Comparison of ENCODE assay signal across 8 cellular contexts in genomic region chr9:18208166-18209059, GRCh38.
A peak's percentile ranks its signal among the peaks of the same experiment; 100 is the strongest.
DNase-seq lines count a peak whose midpoint lies in the region; ATAC-seq and TF ChIP-seq lines count a peak whose summit lies in the region.

No MANE protein-coding gene starts in this region.

- ATAC-seq in lung (ENCODE audit: insufficient read depth, low FRiP score) (no peak), T-helper 17 cell (no peak)

- no peaks in the 10 kb centered on the region for H3K36me3 Mint-ChIP-seq in T-helper 17 cell (ENCODE audit: low read depth)

- peaks cover 19% of the 10 kb centered on the region for H3K27me3 Mint-ChIP-seq in T-helper 17 cell

- H3K4me3 ChIP-seq in lung = no peak overlapping the region

- no peak overlapping the region for H3K4me3 Mint-ChIP-seq in T-helper 17 cell

- no peak for TF ChIP-seq CTCF in lung (IDR thresholded peaks at IDR 0.05; ENCODE audit: control extremely low read depth, extremely low read depth)

- H3K4me1 ChIP-seq in lung (ENCODE audit: control insufficient read depth in 2 of 2, insufficient read depth in 2 of 2, low read length in 2 of 2) = no peaks in the 10 kb centered on the region

- no peak overlapping the region for H3K27ac ChIP-seq in lung (ENCODE audit: low read depth in 1 of 2, low read length in 1 of 2)

- H3K36me3 ChIP-seq in lung (ENCODE audit: control insufficient read depth in 2 of 2, insufficient read depth in 2 of 2, low read length in 2 of 2) = no peaks in the 10 kb centered on the region

- no peaks in the 10 kb centered on the region for H3K4me1 Mint-ChIP-seq in T-helper 17 cell

- H3K27ac Mint-ChIP-seq in T-helper 17 cell = no peak overlapping the region

- no peaks in the 10 kb centered on the region for H3K27me3 ChIP-seq in lung (ENCODE audit: control insufficient read depth, insufficient read depth)

- whole genome bisulfite sequencing in lung, 2 donors = 33 to 39% methylated on average over 3 of the region's 3 CpGs

- peak; percentile 57 for DNase-seq in ELF-1 (ENCODE audit: low read depth, low spot score)
- DNase-seq in MV-4-11 (lab: John Stamatoyannopoulos, UW) = peak; percentile 34
- peak; percentile 48 for DNase-seq in cerebellar cortex (ENCODE audit: low spot score)
- DNase-seq in lung (ENCODE audit: low spot score) = peak; percentile 51
- no peak for DNase-seq in GOT3 (lab: John Stamatoyannopoulos, UW)
- DNase-seq in T-helper 17 cell = no peak
- no peak for DNase-seq in stimulated activated CD4-positive, alpha-beta T cell treated with anti-CD3 and anti-CD28 coated beads, Interleukin-4, amount 100 ng/mL, for 24 hours
- no peak for DNase-seq in stimulated activated naive CD4-positive, alpha-beta T cell treated with Interleukin-2 at 50 U/mL for 16 hours (lab: John Stamatoyannopoulos, UW)

- H3K9me3 ChIP-seq in lung (ENCODE audit: control insufficient read depth in 2 of 2, insufficient read depth in 1 of 2, low read length in 1 of 2) = no peaks in the 10 kb centered on the region
- H3K9me3 ChIP-seq in T-helper 17 cell (ENCODE audit: control insufficient read depth, low read length, poor library complexity, severe bottlenecking) = no peaks in the 10 kb centered on the region

Comparison
In these comparisons a context has a peak if more than half of its experiments do, and no peak if none do; other contexts are left out.
1. DNase-seq: peak in ELF-1 (single experiment), MV-4-11 (single experiment), cerebellar cortex (single experiment) and lung (single experiment); none in GOT3 (single experiment), T-helper 17 cell (0 of 3), stimulated activated CD4-positive, alpha-beta T cell treated with anti-CD3 and anti-CD28 coated beads, Interleukin-4, amount 100 ng/mL, for 24 hours (single experiment) and stimulated activated naive CD4-positive, alpha-beta T cell treated with Interleukin-2 at 50 U/mL for 16 hours (single experiment).